8 cellular contexts compared by ENCODE assay signal in genomic region chr21:45820171-45821091, GRCh38.
DNase-seq lines count a peak whose midpoint lies in the region; ATAC-seq and TF ChIP-seq lines count a peak whose summit lies in the region.

No MANE protein-coding gene starts in this region.

- H3K9me3 Mint-ChIP-seq in activated CD4-positive, alpha-beta T cell treated with anti-CD3 and anti-CD28 coated beads, Interleukin-2, amount 10 ng/mL, durations not matched to agents 7 days and 5 days, result no peaks in the 10 kb centered on the region

- H3K4me1 ChIP-seq in BE2C, result peaks cover 18% of the 10 kb centered on the region
- no peaks in the 10 kb centered on the region for H3K4me1 ChIP-seq in colonic mucosa
- H3K4me1 ChIP-seq in right lobe of liver, result peaks cover 0 to 29% (median 6%) of the 10 kb centered on the region in 4 donors

- H3K9me3 ChIP-seq in BE2C (no peaks in the 10 kb centered on the region), colonic mucosa (no peaks in the 10 kb centered on the region), right lobe of liver (no peaks in the 10 kb centered on the region)

- peak overlapping the region; percentile 66 for H3K27ac Mint-ChIP-seq in activated CD4-positive, alpha-beta T cell treated with anti-CD3 and anti-CD28 coated beads, Interleukin-2, amount 10 ng/mL, durations not matched to agents 7 days and 5 days

- peak; percentile 96 for DNase-seq in BE2C
- DNase-seq in HFF-Myc (ENCODE audit: extremely low read depth, low read depth), result peak; percentile 77
- peak; percentile 73 for DNase-seq in NCI-H748 (lab: John Stamatoyannopoulos, UW; ENCODE audit: unreplicated experiment)
- peak; percentile 83 for DNase-seq in activated CD4-positive, alpha-beta T cell treated with anti-CD3 and anti-CD28 coated beads, Interleukin-2, amount 10 ng/mL, durations not matched to agents 7 days and 5 days
- peak; percentile 72 for DNase-seq in colonic mucosa
- peak; percentile 78 to 83 (median 81) for DNase-seq in right lobe of liver
- peak; percentile 58 to 64 (median 62) for DNase-seq in stimulated activated CD4-positive, alpha-beta T cell treated with anti-CD3 and anti-CD28 coated beads, TNF-alpha, amount 100 ng/mL, for 4 hours (ENCODE audit: low read depth in 3 of 3)

- no peak overlapping the region for H3K27ac ChIP-seq in colonic mucosa
- H3K27ac ChIP-seq in right lobe of liver, result no peak overlapping the region

- H3K4me3 ChIP-seq in BE2C (ENCODE audit: low read depth, low read length), result no peak overlapping the region
- no peak overlapping the region for H3K4me3 ChIP-seq in HFF-Myc (replicated peaks; ENCODE audit: low read depth, low read length)
- no peak overlapping the region for H3K4me3 ChIP-seq in colonic mucosa
- no peak overlapping the region for H3K4me3 ChIP-seq in right lobe of liver

- no peaks in the 10 kb centered on the region for H3K36me3 Mint-ChIP-seq in activated CD4-positive, alpha-beta T cell treated with anti-CD3 and anti-CD28 coated beads, Interleukin-2, amount 10 ng/mL, durations not matched to agents 7 days and 5 days (ENCODE audit: low read depth)

- no peak for TF ChIP-seq POLR2A in right lobe of liver (IDR thresholded peaks at IDR 0.05)

- H3K27me3 ChIP-seq in BE2C (no peaks in the 10 kb centered on the region), colonic mucosa (no peaks in the 10 kb centered on the region), right lobe of liver (no peaks in the 10 kb centered on the region)

- ATAC-seq in right lobe of liver (peak; percentile 79 to 85 (median 82)), HG02798 (IDR thresholded peaks at IDR 0.05; ENCODE audit: poor library complexity, unreplicated experiment) (no peak)

- POLR2A ChIA-PET in activated CD4-positive, alpha-beta T cell treated with anti-CD3 and anti-CD28 coated beads, Interleukin-2, amount 10 ng/mL, durations not matched to agents 7 days and 5 days (lab: Charles Lee), result no interaction called here

- WGBS in right lobe of liver (ENCODE audit: insufficient coverage, low coverage, low lambda C conversion rate, missing lambda C conversion rate), result 19% methylated on average over 7 of the region's 31 CpGs

- no peak overlapping the region for H3K4me3 Mint-ChIP-seq in activated CD4-positive, alpha-beta T cell treated with anti-CD3 and anti-CD28 coated beads, Interleukin-2, amount 10 ng/mL, durations not matched to agents 7 days and 5 days

- H3K36me3 ChIP-seq in BE2C, result no peaks in the 10 kb centered on the region
- H3K36me3 ChIP-seq in colonic mucosa, result no peaks in the 10 kb centered on the region
- no peaks in the 10 kb centered on the region for H3K36me3 ChIP-seq in right lobe of liver

- no peak overlapping the region for H3K9ac ChIP-seq in colonic mucosa (ENCODE audit: low read depth in 2 of 2, low read length in 2 of 2)

- CTCF ChIA-PET in activated CD4-positive, alpha-beta T cell treated with anti-CD3 and anti-CD28 coated beads, Interleukin-2, amount 10 ng/mL, durations not matched to agents 7 days and 5 days (lab: Charles Lee), result interaction anchor here (0.7 to 2.5 kb wide), 8 partner anchors 9 to 341 kb away, joined by 3 to 8 read pairs (median 4); no protein-coding TSS in a partner anchor

- intact Hi-C loops in colonic mucosa (cut with DNase I) (no loop called here), right lobe of liver (cut with DNase I) (loop anchor here (5.0 kb wide), 1 partner anchor 263 kb away; no protein-coding TSS in a partner anchor)

- peaks cover 33% of the 10 kb centered on the region for H3K4me1 Mint-ChIP-seq in activated CD4-positive, alpha-beta T cell treated with anti-CD3 and anti-CD28 coated beads, Interleukin-2, amount 10 ng/mL, durations not matched to agents 7 days and 5 days

- H3K27me3 Mint-ChIP-seq in activated CD4-positive, alpha-beta T cell treated with anti-CD3 and anti-CD28 coated beads, Interleukin-2, amount 10 ng/mL, durations not matched to agents 7 days and 5 days, result no peaks in the 10 kb centered on the region

- TF ChIP-seq CTCF in BE2C (IDR thresholded peaks at IDR 0.05; ENCODE audit: low read depth, low read length), result peak; percentile 91
- peak; percentile 87 for TF ChIP-seq CTCF in HFF-Myc (IDR thresholded peaks at IDR 0.05; ENCODE audit: low read depth, low read length, missing control alignments)
- peak; percentile 81 for TF ChIP-seq CTCF in colonic mucosa (IDR thresholded peaks at IDR 0.05)
- peak; percentile 82 to 92 (median 86) for TF ChIP-seq CTCF in right lobe of liver (IDR thresholded peaks at IDR 0.05)
